8 cellular contexts compared by ENCODE assay signal in the genomic region with DNA sequence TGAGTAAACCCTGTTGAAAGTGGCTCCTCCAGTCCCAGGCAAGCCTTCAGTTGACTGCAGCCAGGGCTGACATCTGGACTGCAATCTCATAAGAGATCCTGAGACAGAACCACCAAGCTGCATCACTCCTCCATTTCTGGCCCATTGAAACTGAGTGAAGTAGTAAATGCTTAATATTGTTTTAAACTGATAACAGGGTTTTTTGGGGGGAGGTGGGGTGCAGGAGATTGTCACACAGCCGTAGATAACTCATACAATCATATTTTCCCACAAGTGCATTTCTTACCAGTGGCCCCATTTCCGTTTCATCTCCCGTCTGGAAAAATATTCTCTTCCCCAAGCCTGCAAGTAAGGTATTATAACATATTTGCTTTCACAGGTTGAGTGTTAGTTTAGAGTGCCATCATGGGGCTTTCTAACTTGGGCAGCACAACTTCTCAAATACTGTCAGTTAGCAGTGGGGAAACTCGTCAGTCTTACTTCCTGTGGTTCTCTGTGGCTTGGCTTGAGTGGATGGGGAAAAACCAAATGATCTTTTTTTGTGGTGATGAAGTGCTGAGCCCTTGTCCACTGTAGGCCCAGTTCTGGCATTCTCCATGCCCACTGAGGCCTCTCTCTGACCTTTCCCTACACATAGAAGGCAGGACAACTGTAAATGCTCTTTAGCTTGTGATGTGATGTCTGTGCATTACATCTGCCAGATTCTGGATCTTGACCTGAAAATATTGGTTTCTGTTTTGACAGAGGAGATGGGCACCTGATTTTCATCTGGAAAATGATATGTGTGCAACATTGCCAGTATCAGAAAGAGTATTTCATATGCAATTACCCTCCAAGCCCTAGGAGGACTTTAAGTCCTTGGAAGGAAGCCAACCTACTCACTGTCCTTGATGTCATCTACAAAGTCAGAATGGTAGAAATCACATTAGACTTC.
A peak's percentile ranks its signal among the peaks of the same experiment; 100 is the strongest.
DNase-seq lines count a peak whose midpoint lies in the region; ATAC-seq and TF ChIP-seq lines count a peak whose summit lies in the region.

No MANE protein-coding gene starts in this region.

- DNase-seq in mesenchymal stem cell: peak; percentile 24
- DNase-seq in NCI-H748 treated with DMSO at 0.1 percent for 48 hours (lab: John Stamatoyannopoulos, UW): no peak
- DNase-seq in DMS114 treated with DMSO at 0.1 percent for 48 hours (lab: John Stamatoyannopoulos, UW; ENCODE audit: unreplicated experiment): no peak
- DNase-seq in NCI-H2196 treated with DMSO at 0.1 percent for 48 hours (lab: John Stamatoyannopoulos, UW; ENCODE audit: unreplicated experiment): no peak
- no peak for DNase-seq in G401 (ENCODE audit: low spot score)

- no peaks in the 10 kb centered on the region for H3K4me1 ChIP-seq in mesenchymal stem cell (ENCODE audit: control insufficient read depth, insufficient read depth, low read depth, low read length)

- no peaks in the 10 kb centered on the region for H3K79me1 ChIP-seq in mesenchymal stem cell (replicated peaks; ENCODE audit: low read length, poor library complexity, severe bottlenecking)

- no peaks in the 10 kb centered on the region for H3K36me3 ChIP-seq in mesenchymal stem cell (ENCODE audit: control insufficient read depth in 1 of 2, insufficient read depth in 2 of 2, low read depth in 1 of 2, low read length in 2 of 2)

- no peaks in the 10 kb centered on the region for H3K9me3 ChIP-seq in mesenchymal stem cell (ENCODE audit: control insufficient read depth, low read length)

- in situ Hi-C loops in G401 (cut with HindIII; ENCODE audit: low sequenced_read_pairs): no loop called here

- no peak overlapping the region for H3K4ac ChIP-seq in mesenchymal stem cell (ENCODE audit: low read depth in 1 of 2, low read length in 2 of 2)

- H3K4me2 ChIP-seq in mesenchymal stem cell (ENCODE audit: low read length, poor library complexity, severe bottlenecking): no peak overlapping the region

- H2AFZ ChIP-seq in mesenchymal stem cell (ENCODE audit: low read depth, low read length): no peak overlapping the region

- no peak overlapping the region for H3K27ac ChIP-seq in mesenchymal stem cell (ENCODE audit: low read length, poor library complexity, severe bottlenecking)

- H2AK5ac ChIP-seq in mesenchymal stem cell (ENCODE audit: low read length, severe bottlenecking): no peak overlapping the region

- H3K18ac ChIP-seq in mesenchymal stem cell (ENCODE audit: low read depth in 1 of 2, low read length in 2 of 2): no peak overlapping the region

- no peak overlapping the region for H3K4me3 ChIP-seq in mesenchymal stem cell (ENCODE audit: insufficient read depth in 1 of 2, low read depth in 1 of 2, low read length in 2 of 2)

- no peak overlapping the region for H2BK15ac ChIP-seq in mesenchymal stem cell (ENCODE audit: low read depth, poor library complexity, severe bottlenecking)

- ATAC-seq in GM18861 (IDR thresholded peaks at IDR 0.05; ENCODE audit: unreplicated experiment) (peak; percentile 89), HG02642 (IDR thresholded peaks at IDR 0.05; ENCODE audit: poor library complexity, unreplicated experiment) (peak; percentile 88), SK-N-SH treated with all-trans-retinoic acid at 6 μM for 48 hours (peak; percentile 50; the same call in 2 of the 3 replicates)

- no peak overlapping the region for H3K9ac ChIP-seq in mesenchymal stem cell (ENCODE audit: low read length)

- H3K23ac ChIP-seq in mesenchymal stem cell (ENCODE audit: low read length in 2 of 2): no peak overlapping the region

- H2BK12ac ChIP-seq in mesenchymal stem cell (ENCODE audit: low read length in 2 of 2): no peak overlapping the region

- no peak overlapping the region for H3K14ac ChIP-seq in mesenchymal stem cell (ENCODE audit: low read length in 2 of 2)

- WGBS in mesenchymal stem cell: 91% methylated on average over 2 of the region's 4 CpGs

- H4K8ac ChIP-seq in mesenchymal stem cell (ENCODE audit: low read length): no peak overlapping the region

- H4K91ac ChIP-seq in mesenchymal stem cell (ENCODE audit: low read length): no peak overlapping the region

- H2BK120ac ChIP-seq in mesenchymal stem cell (ENCODE audit: low read depth, low read length): no peak overlapping the region

- no peak overlapping the region for H2BK5ac ChIP-seq in mesenchymal stem cell (ENCODE audit: low read depth, low read length, poor library complexity, severe bottlenecking)

- H3K27me3 ChIP-seq in mesenchymal stem cell (ENCODE audit: control insufficient read depth in 1 of 2, insufficient read depth in 1 of 2, low read length in 2 of 2): no peaks in the 10 kb centered on the region

TF ChIP-seq in SK-N-SH treated with all-trans-retinoic acid at 6 μM for 48 hours, 23 proteins besides CTCF, POLR2A, EP300 and RAD21:
- TF ChIP-seq ZC3H10 (CRISPR knock-in tag; IDR thresholded peaks at IDR 0.05) (no peak), PPARA (CRISPR knock-in tag; IDR thresholded peaks at IDR 0.05; ENCODE audit: borderline replicate concordance) (no peak), TCF4 (CRISPR knock-in tag; IDR thresholded peaks at IDR 0.05; ENCODE audit: borderline replicate concordance) (no peak), BACH2 (CRISPR knock-in tag; IDR thresholded peaks at IDR 0.05; ENCODE audit: borderline replicate concordance) (no peak), ISL1 (CRISPR knock-in tag; IDR thresholded peaks at IDR 0.05) (no peak), ZNF70 (CRISPR knock-in tag; IDR thresholded peaks at IDR 0.05) (no peak), TOX (CRISPR knock-in tag; IDR thresholded peaks at IDR 0.05; ENCODE audit: borderline replicate concordance) (no peak), ZFP3 (CRISPR knock-in tag; IDR thresholded peaks at IDR 0.05) (no peak), SNAI2 (CRISPR knock-in tag; IDR thresholded peaks at IDR 0.05) (no peak), ZNF8 (CRISPR knock-in tag; IDR thresholded peaks at IDR 0.05) (no peak), GLIS3 (CRISPR knock-in tag; IDR thresholded peaks at IDR 0.05) (no peak), ARNTL (CRISPR knock-in tag; IDR thresholded peaks at IDR 0.05; ENCODE audit: borderline replicate concordance, low read depth) (no peak)
- TF ChIP-seq, protein P1, sequence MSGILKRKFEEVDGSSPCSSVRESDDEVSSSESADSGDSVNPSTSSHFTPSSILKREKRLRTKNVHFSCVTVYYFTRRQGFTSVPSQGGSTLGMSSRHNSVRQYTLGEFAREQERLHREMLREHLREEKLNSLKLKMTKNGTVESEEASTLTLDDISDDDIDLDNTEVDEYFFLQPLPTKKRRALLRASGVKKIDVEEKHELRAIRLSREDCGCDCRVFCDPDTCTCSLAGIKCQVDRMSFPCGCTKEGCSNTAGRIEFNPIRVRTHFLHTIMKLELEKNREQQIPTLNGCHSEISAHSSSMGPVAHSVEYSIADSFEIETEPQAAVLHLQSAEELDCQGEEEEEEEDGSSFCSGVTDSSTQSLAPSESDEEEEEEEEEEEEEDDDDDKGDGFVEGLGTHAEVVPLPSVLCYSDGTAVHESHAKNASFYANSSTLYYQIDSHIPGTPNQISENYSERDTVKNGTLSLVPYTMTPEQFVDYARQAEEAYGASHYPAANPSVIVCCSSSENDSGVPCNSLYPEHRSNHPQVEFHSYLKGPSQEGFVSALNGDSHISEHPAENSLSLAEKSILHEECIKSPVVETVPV (CRISPR knock-in tag; IDR thresholded peaks at IDR 0.05): no peak
TF ChIP-seq in SK-N-SH treated with all-trans-retinoic acid at 6 μM for 48 hours: peak in this region for 0.
